Comparison of ENCODE assay signal across 14 cellular contexts in the genomic region with DNA sequence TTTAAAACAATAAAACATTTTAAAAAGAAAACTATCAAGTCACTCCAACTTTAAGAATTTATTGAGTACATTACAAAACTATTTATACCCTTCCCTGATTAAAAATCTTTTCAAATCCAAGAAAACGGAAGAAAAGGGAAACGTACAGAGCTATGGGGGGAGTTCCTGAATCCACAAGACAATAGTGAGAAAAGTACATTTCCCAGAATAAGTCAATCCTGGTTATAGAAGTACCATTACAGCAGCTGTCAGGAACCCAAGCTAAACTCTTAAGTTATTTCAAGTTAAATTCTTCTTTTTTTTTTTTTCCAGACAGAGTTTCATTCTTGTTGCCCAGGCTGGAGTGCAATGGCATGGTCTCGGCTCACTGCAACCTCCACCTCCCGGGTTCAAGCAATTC. TPM values are rescaled to one million over a fixed set of nuclear protein-coding genes. Genes with fewer than 3 reads are reported as not detected.
"Had no signal": no experiment of that assay in that cellular context is flagged by ENCODE, and none has a peak within 500 bp of the region (broad histone marks: within the 10 kb centered on the region; RNA-seq: fewer than 3 reads in every experiment).

No MANE protein-coding gene starts in this region.

- H3K4me3 ChIP-seq: prostate gland had no signal

- H3K9me3 ChIP-seq: prostate gland had no signal

- DNase-seq: activated effector memory CD4-positive, alpha-beta T cell treated with Interleukin-2 at 50 U/mL for 16 hours; activated naive CD4-positive, alpha-beta T cell treated with anti-CD3 and anti-CD28 coated beads, Interleukin-2, amount 50 U/mL, for 16 hours; amygdala; brain microvascular endothelial cell; cerebellar nuclear complex; erythroblast; stimulated activated CD4-positive, alpha-beta T cell treated with anti-CD3 and anti-CD28 coated beads, Interleukin-12 subunit alpha, Interleukin-12 subunit beta, amount 100 ng/mL, for 4 hours; stimulated activated CD4-positive, alpha-beta T cell treated with anti-CD3 and anti-CD28 coated beads, Interleukin-2, amount 100 ng/mL, for 24 hours had no signal

- H3K4me3 Mint-ChIP-seq: nephron; stimulated activated effector memory CD8-positive, alpha-beta T cell treated with anti-CD3 and anti-CD28 coated beads, Interleukin-12 subunit alpha, Interleukin-12 subunit beta, amount 100 ng/mL, for 72 hours; type B pancreatic cell had no signal

- H3K27ac ChIP-seq: brain microvascular endothelial cell had no signal

- H3K27ac Mint-ChIP-seq: nephron; stimulated activated effector memory CD8-positive, alpha-beta T cell treated with anti-CD3 and anti-CD28 coated beads, Interleukin-12 subunit alpha, Interleukin-12 subunit beta, amount 100 ng/mL, for 72 hours; type B pancreatic cell had no signal

- H3K9me3 Mint-ChIP-seq: nephron; stimulated activated effector memory CD8-positive, alpha-beta T cell treated with anti-CD3 and anti-CD28 coated beads, Interleukin-12 subunit alpha, Interleukin-12 subunit beta, amount 100 ng/mL, for 72 hours; type B pancreatic cell had no signal

- H3K27me3 Mint-ChIP-seq: type B pancreatic cell had no signal

- ATAC-seq: activated CD4-positive, CD25-positive, alpha-beta regulatory T cell treated with anti-CD3 and anti-CD28 coated beads, Interleukin-2, amount 50 U/mL, for 24 hours; stimulated activated effector memory CD8-positive, alpha-beta T cell treated with anti-CD3 and anti-CD28 coated beads, Interleukin-12 subunit alpha, Interleukin-12 subunit beta, amount 100 ng/mL, for 72 hours had no signal

- H3K36me3 ChIP-seq: brain microvascular endothelial cell, prostate gland had no signal

- H3K27me3 ChIP-seq: brain microvascular endothelial cell had no signal

RNA-seq across cellular contexts. Expression of a gene that starts 56.5 kb away (rescaled TPM):
- total RNA-seq: kidney epithelial cell had no signal
